12 cellular contexts compared by ENCODE assay signal in the genomic region with DNA sequence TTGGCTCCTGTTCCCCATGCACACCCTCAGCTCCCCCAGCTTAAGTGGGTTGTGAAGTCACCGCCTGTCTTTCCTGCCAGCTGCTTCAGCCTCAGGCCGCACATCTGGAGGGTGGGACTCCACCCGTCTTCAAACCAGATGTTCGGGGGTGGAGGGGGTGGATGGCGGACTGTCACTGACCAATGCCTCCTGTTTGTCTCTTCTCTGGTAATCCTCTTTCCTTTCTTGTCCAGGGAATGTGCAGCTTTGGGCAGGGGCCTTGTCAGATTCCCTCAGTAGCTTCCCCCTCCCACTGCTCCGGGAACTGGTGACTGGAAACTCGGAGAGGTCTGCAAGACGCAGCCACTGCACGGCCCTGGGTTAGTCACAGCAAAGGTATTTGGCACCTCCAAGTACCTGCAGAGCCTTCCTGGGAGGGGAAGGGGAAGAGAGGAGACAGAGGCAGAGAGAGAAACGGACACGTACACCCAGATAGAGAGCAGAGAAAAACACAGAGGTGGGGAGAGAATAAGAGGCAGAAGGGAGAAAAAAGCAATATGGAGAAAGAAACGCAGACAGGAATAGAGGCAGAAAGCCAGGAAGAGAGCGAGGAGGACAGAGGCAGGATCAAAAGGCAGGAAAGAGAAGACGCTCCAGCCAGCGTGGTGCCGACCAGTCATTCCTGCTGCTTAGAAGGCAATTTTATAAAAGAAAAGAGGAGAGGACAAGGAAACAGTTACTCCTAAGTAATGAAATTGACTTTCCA. TPM values are rescaled to one million over a fixed set of nuclear protein-coding genes. Genes with fewer than 3 reads are reported as not detected.
DNase-seq lines count a peak whose midpoint lies in the region; ATAC-seq and TF ChIP-seq lines count a peak whose summit lies in the region.
"Had no signal": no experiment of that assay in that cellular context is flagged by ENCODE, and none has a peak within 500 bp of the region (broad histone marks: within the 10 kb centered on the region; RNA-seq: fewer than 3 reads in every experiment).

No MANE protein-coding gene starts in this region.

- peaks cover 16% of the 10 kb centered on the region for H3K27me3 Mint-ChIP-seq in nephron progenitor cell (ENCODE audit: low read depth, poor library complexity)
- peaks cover 21 to 32% of the 10 kb centered on the region in 2 donors for H3K27me3 Mint-ChIP-seq in CD8-positive, alpha-beta memory T cell

- TF ChIP-seq CTCF in foreskin fibroblast (IDR thresholded peaks at IDR 0.05; ENCODE audit: low read depth, low read length) (no peak), nephron progenitor cell (IDR thresholded peaks at IDR 0.05) (no peak)

- H3K27ac Mint-ChIP-seq in nephron progenitor cell, result peak overlapping the region; percentile 4
- H3K27ac Mint-ChIP-seq in CD8-positive, alpha-beta memory T cell, result no peak overlapping the region

- H3K36me3 Mint-ChIP-seq in nephron progenitor cell (ENCODE audit: low read depth), result no peaks in the 10 kb centered on the region
- H3K36me3 Mint-ChIP-seq in CD8-positive, alpha-beta memory T cell, result no peaks in the 10 kb centered on the region

- no peak overlapping the region for H3K4me2 ChIP-seq in BLaER1

- H3K9me3 Mint-ChIP-seq in nephron progenitor cell, result no peaks in the 10 kb centered on the region
- no peaks in the 10 kb centered on the region for H3K9me3 Mint-ChIP-seq in CD8-positive, alpha-beta memory T cell

- H3K36me3 ChIP-seq in BLaER1 (no peaks in the 10 kb centered on the region), SJCRH30 (no peaks in the 10 kb centered on the region)
- no peaks in the 10 kb centered on the region for H3K36me3 ChIP-seq in CD8-positive, alpha-beta memory T cell (ENCODE audit: insufficient read depth, low read length)
- H3K36me3 ChIP-seq: BE2C had no signal

- in situ Hi-C loops in G401 (cut with HindIII; ENCODE audit: low sequenced_read_pairs), result no loop called here

- H3K27me3 ChIP-seq in BLaER1 (no peaks in the 10 kb centered on the region), SJCRH30 (0 out of 2 replicates have a peak, but pooled peaks cover 2% of the 10 kb centered on the region)
- no peaks in the 10 kb centered on the region for H3K27me3 ChIP-seq in CD8-positive, alpha-beta memory T cell (ENCODE audit: insufficient read depth, low read length, poor library complexity, severe bottlenecking)

- peak overlapping the region; percentile 54 for H3K4me3 Mint-ChIP-seq in nephron progenitor cell
- no peak overlapping the region for H3K4me3 Mint-ChIP-seq in CD8-positive, alpha-beta memory T cell

- peak; percentile 13 to 18 for DNase-seq in SJCRH30
- DNase-seq in foreskin fibroblast, result peak; percentile 58 to 89
- peak; percentile 15 for DNase-seq in nephron progenitor cell
- no peak for DNase-seq in CD8-positive, alpha-beta memory T cell
- no peak for DNase-seq in NCI-H1092 (lab: John Stamatoyannopoulos, UW)
- DNase-seq in G401 (ENCODE audit: low spot score), result no peak
- DNase-seq: activated T-cell treated with anti-CD3 and anti-CD28 coated beads, Interleukin-2, amount 50 U/mL, for 48 hours; BE2C; effector CD8-positive, alpha-beta T cell; T-helper 1 cell had no signal

- no peak for ATAC-seq in GM21737 (IDR thresholded peaks at IDR 0.05; ENCODE audit: unreplicated experiment)

- H3K4me1 Mint-ChIP-seq in nephron progenitor cell, result peaks cover 24% of the 10 kb centered on the region
- H3K4me1 Mint-ChIP-seq in CD8-positive, alpha-beta memory T cell, result no peaks in the 10 kb centered on the region

- H3K9ac ChIP-seq in BLaER1, result 0 out of 2 replicates have a peak overlapping the region, but pooled peaks have one; percentile 19

- no peak overlapping the region for H3K4me3 ChIP-seq in BLaER1
- H3K4me3 ChIP-seq in SJCRH30, result no peak overlapping the region
- H3K4me3 ChIP-seq in foreskin fibroblast (ENCODE audit: low read depth in 1 of 2, low read length in 2 of 2), result peak overlapping the region; percentile 17 to 46
- no peak overlapping the region for H3K4me3 ChIP-seq in CD8-positive, alpha-beta memory T cell (ENCODE audit: low read length)

- no peaks in the 10 kb centered on the region for H4K20me1 ChIP-seq in BLaER1

- CTCF ChIA-PET in CD8-positive, alpha-beta memory T cell (lab: Charles Lee), result no interaction called here

- no peaks in the 10 kb centered on the region for H3K9me3 ChIP-seq in BLaER1
- H3K9me3 ChIP-seq in SJCRH30 (replicated peaks), result no peaks in the 10 kb centered on the region
- H3K9me3 ChIP-seq in CD8-positive, alpha-beta memory T cell (ENCODE audit: low read length), result no peaks in the 10 kb centered on the region
- H3K9me3 ChIP-seq: BE2C had no signal

- H3K27ac ChIP-seq in BLaER1, result no peak overlapping the region
- no peak overlapping the region for H3K27ac ChIP-seq in SJCRH30
- no peak overlapping the region for H3K27ac ChIP-seq in CD8-positive, alpha-beta memory T cell (ENCODE audit: low read depth, low read length)

- POLR2A ChIA-PET in CD8-positive, alpha-beta memory T cell (lab: Charles Lee), result no interaction called here

- H3K4me1 ChIP-seq in BLaER1 (no peaks in the 10 kb centered on the region), SJCRH30 (no peaks in the 10 kb centered on the region)
- no peaks in the 10 kb centered on the region for H3K4me1 ChIP-seq in CD8-positive, alpha-beta memory T cell (ENCODE audit: insufficient read depth, low read length)
- H3K4me1 ChIP-seq: BE2C had no signal

RNA-seq across cellular contexts. Expression of a gene that starts 56.1 kb away (rescaled TPM):
- 33.0 and 35.0 TPM in 2 replicates for total RNA-seq in SJCRH30 (2014; rRNA removed; shearing (Covaris generic))
- total RNA-seq in CD8-positive, alpha-beta memory T cell, result under 1 TPM; 0.22 to 0.24 TPM
- polyA plus RNA-seq in CD8-positive, alpha-beta memory T cell, result not detected
- not detected in 2 replicates for total RNA-seq in G401 (2014; rRNA removed; shearing (Covaris generic))

Comparison
In these comparisons a context has a peak if more than half of its experiments do, and no peak if none do; other contexts are left out.
1. H3K4me3 ChIP-seq: peak in foreskin fibroblast (2 of 2); none in BLaER1 (single experiment), SJCRH30 (single experiment) and CD8-positive, alpha-beta memory T cell (single experiment).
2. DNase-seq: peak in SJCRH30 (2 of 2), foreskin fibroblast (2 of 2) and nephron progenitor cell (single experiment); none in CD8-positive, alpha-beta memory T cell (0 of 5), NCI-H1092 (single experiment) and G401 (single experiment).
3. RNA of a gene that starts 56.1 kb away (total RNA-seq): 33.0 to 35.0 TPM in SJCRH30; 0.22 to 0.24 TPM in CD8-positive, alpha-beta memory T cell and not detected in G401; every median in the first group is over 10 times any median in the second.